In the genomic region with DNA sequence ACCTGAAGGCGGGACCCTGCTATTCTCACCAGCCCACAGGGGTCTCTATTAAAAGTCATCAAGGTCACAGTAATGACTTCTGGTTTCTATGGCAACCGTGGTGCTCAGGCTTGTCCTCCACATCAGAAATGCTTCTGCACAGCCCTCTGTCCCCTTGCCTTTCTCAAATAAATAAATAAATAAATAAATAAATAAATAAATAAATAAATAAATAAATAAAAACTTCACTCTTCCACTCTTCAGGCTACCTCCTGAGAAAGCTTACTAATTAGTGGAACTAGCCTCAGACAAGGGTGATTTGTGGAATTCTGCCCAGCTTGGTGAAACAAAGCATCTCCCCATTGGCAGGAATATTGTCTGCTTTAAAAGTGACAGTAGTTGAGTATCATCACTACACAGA, we compare ENCODE assay signal across 37 cellular contexts. TPM values are rescaled to one million over a fixed set of nuclear protein-coding genes. Genes with fewer than 3 reads are reported as not detected.
"Had no signal": no experiment of that assay in that cellular context is flagged by ENCODE, and none has a peak within 500 bp of the region (broad histone marks: within the 10 kb centered on the region; RNA-seq: fewer than 3 reads in every experiment).

No MANE protein-coding gene starts in this region.

- DNase-seq: activated CD4-positive, alpha-beta memory T cell treated with anti-CD3 and anti-CD28 coated beads, Interleukin-2, amount 10 ng/mL, durations not matched to agents 7 days and 5 days; activated CD4-positive, alpha-beta T cell treated with anti-CD3 and anti-CD28 coated beads for 1 hour; activated CD4-positive, alpha-beta T cell treated with anti-CD3 and anti-CD28 coated beads for 36 hours; activated CD4-positive, alpha-beta T cell treated with anti-CD3 and anti-CD28 coated beads for 48 hours; activated CD4-positive, alpha-beta T cell treated with anti-CD3 and anti-CD28 coated beads, Interleukin-2, amount 10 ng/mL, durations not matched to agents 7 days and 5 days; activated CD4-positive, alpha-beta T cell treated with anti-CD3 and anti-CD28 coated beads, Interleukin-2, amount 50 U/mL, for 48 hours; activated CD4-positive, CD25-positive, alpha-beta regulatory T cell; activated CD8-positive, alpha-beta memory T cell treated with anti-CD3 and anti-CD28 coated beads for 24 hours; activated CD8-positive, alpha-beta memory T cell treated with anti-CD3 and anti-CD28 coated beads, Interleukin-2, amount 10 ng/mL, durations not matched to agents 7 days and 5 days; activated CD8-positive, alpha-beta memory T cell treated with anti-CD3 and anti-CD28 coated beads, Interleukin-2, amount 50 U/mL, for 48 hours; activated CD8-positive, alpha-beta T cell treated with anti-CD3 and anti-CD28 coated beads, Interleukin-2, amount 10 ng/mL, durations not matched to agents 7 days and 5 days; activated effector memory CD4-positive, alpha-beta T cell treated with Interleukin-2 at 50 U/mL for 16 hours; activated gamma-delta T cell; activated naive CD4-positive, alpha-beta T cell treated with anti-CD3 and anti-CD28 coated beads, Interleukin-2, amount 10 ng/mL, durations not matched to agents 7 days and 5 days; activated naive CD4-positive, alpha-beta T cell treated with Interleukin-2 at 50 U/mL for 16 hours; activated naive CD8-positive, alpha-beta T cell treated with anti-CD3 and anti-CD28 coated beads, Interleukin-2, amount 10 ng/mL, durations not matched to agents 7 days and 5 days; activated naive CD8-positive, alpha-beta T cell treated with anti-CD3 and anti-CD28 coated beads, Interleukin-2, amount 50 U/mL, for 24 hours; activated T-cell treated with anti-CD3 and anti-CD28 coated beads, Interleukin-2, amount 50 U/mL, for 24 hours; activated T-cell treated with anti-CD3 and anti-CD28 coated beads, Interleukin-2, amount 50 U/mL, for 48 hours; amygdala; anterior cingulate cortex; body of pancreas; brain microvascular endothelial cell; central memory CD4-positive, alpha-beta T cell; T-helper 1 cell; T-helper 2 cell; T-helper 9 cell had no signal

- H3K27me3 ChIP-seq: ascending aorta, body of pancreas, brain microvascular endothelial cell had no signal

- H3K36me3 ChIP-seq: ascending aorta, brain microvascular endothelial cell, breast epithelium had no signal

- H3K4me3 Mint-ChIP-seq: activated CD4-positive, alpha-beta memory T cell treated with anti-CD3 and anti-CD28 coated beads, Interleukin-2, amount 10 ng/mL, durations not matched to agents 7 days and 5 days; activated CD4-positive, alpha-beta T cell treated with anti-CD3 and anti-CD28 coated beads for 36 hours; activated CD4-positive, alpha-beta T cell treated with anti-CD3 and anti-CD28 coated beads, Interleukin-2, amount 10 ng/mL, durations not matched to agents 7 days and 5 days; activated CD8-positive, alpha-beta memory T cell treated with anti-CD3 and anti-CD28 coated beads, Interleukin-2, amount 10 ng/mL, durations not matched to agents 7 days and 5 days; activated CD8-positive, alpha-beta T cell treated with anti-CD3 and anti-CD28 coated beads, Interleukin-2, amount 10 ng/mL, durations not matched to agents 7 days and 5 days; activated naive CD4-positive, alpha-beta T cell treated with anti-CD3 and anti-CD28 coated beads, Interleukin-2, amount 10 ng/mL, durations not matched to agents 7 days and 5 days; activated naive CD4-positive, alpha-beta T cell treated with anti-CD3 and anti-CD28 coated beads, Interleukin-2, amount 50 U/mL, for 24 hours; activated naive CD8-positive, alpha-beta T cell; activated naive CD8-positive, alpha-beta T cell treated with anti-CD3 and anti-CD28 coated beads, Interleukin-2, amount 10 ng/mL, durations not matched to agents 7 days and 5 days; activated naive CD8-positive, alpha-beta T cell treated with anti-CD3 and anti-CD28 coated beads, Interleukin-2, amount 50 U/mL, for 24 hours; activated T-cell treated with anti-CD3 and anti-CD28 coated beads, Interleukin-2, amount 50 U/mL, for 24 hours; T-helper 1 cell treated with Interleukin-12 subunit alpha and Interleukin-12 subunit beta and Interleukin-4 antibody, amounts not matched to agents 30 μg/mL and 1 μg/mL, for 36 hours; T-helper 2 cell treated with Interferon-gamma antibody and Interleukin-4, amounts not matched to agents 5 μg/mL and 100 μg/mL, for 36 hours; WTC11 had no signal

- H3K27ac Mint-ChIP-seq: activated CD4-positive, alpha-beta memory T cell treated with anti-CD3 and anti-CD28 coated beads, Interleukin-2, amount 10 ng/mL, durations not matched to agents 7 days and 5 days; activated CD4-positive, alpha-beta T cell treated with anti-CD3 and anti-CD28 coated beads for 36 hours; activated CD4-positive, alpha-beta T cell treated with anti-CD3 and anti-CD28 coated beads, Interleukin-2, amount 10 ng/mL, durations not matched to agents 7 days and 5 days; activated CD8-positive, alpha-beta memory T cell treated with anti-CD3 and anti-CD28 coated beads, Interleukin-2, amount 10 ng/mL, durations not matched to agents 7 days and 5 days; activated CD8-positive, alpha-beta T cell treated with anti-CD3 and anti-CD28 coated beads, Interleukin-2, amount 10 ng/mL, durations not matched to agents 7 days and 5 days; activated naive CD4-positive, alpha-beta T cell treated with anti-CD3 and anti-CD28 coated beads, Interleukin-2, amount 10 ng/mL, durations not matched to agents 7 days and 5 days; activated naive CD4-positive, alpha-beta T cell treated with anti-CD3 and anti-CD28 coated beads, Interleukin-2, amount 50 U/mL, for 24 hours; activated naive CD8-positive, alpha-beta T cell; activated naive CD8-positive, alpha-beta T cell treated with anti-CD3 and anti-CD28 coated beads, Interleukin-2, amount 10 ng/mL, durations not matched to agents 7 days and 5 days; activated naive CD8-positive, alpha-beta T cell treated with anti-CD3 and anti-CD28 coated beads, Interleukin-2, amount 50 U/mL, for 24 hours; activated T-cell treated with anti-CD3 and anti-CD28 coated beads, Interleukin-2, amount 50 U/mL, for 24 hours; activated T-helper 2 cell treated with anti-CD3 and anti-CD28 coated beads, Interferon-gamma antibody, Interleukin-2, Interleukin-4, amounts not matched to agents 10 μg/mL and 5 μg/mL and 100 μg/mL, durations not matched to agents 14 hours and 24 hours and 36 hours; T-helper 1 cell treated with Interleukin-12 subunit alpha and Interleukin-12 subunit beta and Interleukin-4 antibody, amounts not matched to agents 30 μg/mL and 1 μg/mL, for 36 hours; T-helper 2 cell treated with Interferon-gamma antibody and Interleukin-4, amounts not matched to agents 5 μg/mL and 100 μg/mL, for 36 hours; WTC11 had no signal

- H3K9me3 ChIP-seq: ascending aorta, body of pancreas, breast epithelium had no signal

- H3K4me1 Mint-ChIP-seq: activated CD4-positive, alpha-beta memory T cell treated with anti-CD3 and anti-CD28 coated beads, Interleukin-2, amount 10 ng/mL, durations not matched to agents 7 days and 5 days; activated CD4-positive, alpha-beta T cell treated with anti-CD3 and anti-CD28 coated beads for 36 hours; activated CD4-positive, alpha-beta T cell treated with anti-CD3 and anti-CD28 coated beads, Interleukin-2, amount 10 ng/mL, durations not matched to agents 7 days and 5 days; activated CD8-positive, alpha-beta memory T cell treated with anti-CD3 and anti-CD28 coated beads, Interleukin-2, amount 10 ng/mL, durations not matched to agents 7 days and 5 days; activated naive CD4-positive, alpha-beta T cell treated with anti-CD3 and anti-CD28 coated beads, Interleukin-2, amount 10 ng/mL, durations not matched to agents 7 days and 5 days; activated naive CD4-positive, alpha-beta T cell treated with anti-CD3 and anti-CD28 coated beads, Interleukin-2, amount 50 U/mL, for 24 hours; activated naive CD8-positive, alpha-beta T cell treated with anti-CD3 and anti-CD28 coated beads, Interleukin-2, amount 10 ng/mL, durations not matched to agents 7 days and 5 days; activated naive CD8-positive, alpha-beta T cell treated with anti-CD3 and anti-CD28 coated beads, Interleukin-2, amount 50 U/mL, for 24 hours; WTC11 had no signal

- FAIRE-seq: TTC549 had no signal

- H3K27me3 Mint-ChIP-seq: activated CD4-positive, alpha-beta memory T cell treated with anti-CD3 and anti-CD28 coated beads, Interleukin-2, amount 10 ng/mL, durations not matched to agents 7 days and 5 days; activated CD4-positive, alpha-beta T cell treated with anti-CD3 and anti-CD28 coated beads for 36 hours; activated CD4-positive, alpha-beta T cell treated with anti-CD3 and anti-CD28 coated beads, Interleukin-2, amount 10 ng/mL, durations not matched to agents 7 days and 5 days; activated CD8-positive, alpha-beta memory T cell treated with anti-CD3 and anti-CD28 coated beads, Interleukin-2, amount 10 ng/mL, durations not matched to agents 7 days and 5 days; activated naive CD4-positive, alpha-beta T cell treated with anti-CD3 and anti-CD28 coated beads, Interleukin-2, amount 10 ng/mL, durations not matched to agents 7 days and 5 days; activated naive CD4-positive, alpha-beta T cell treated with anti-CD3 and anti-CD28 coated beads, Interleukin-2, amount 50 U/mL, for 24 hours; activated naive CD8-positive, alpha-beta T cell; activated naive CD8-positive, alpha-beta T cell treated with anti-CD3 and anti-CD28 coated beads, Interleukin-2, amount 10 ng/mL, durations not matched to agents 7 days and 5 days; activated naive CD8-positive, alpha-beta T cell treated with anti-CD3 and anti-CD28 coated beads, Interleukin-2, amount 50 U/mL, for 24 hours had no signal

- H3K4me3 ChIP-seq: ascending aorta, body of pancreas, breast epithelium had no signal

- H3K36me3 Mint-ChIP-seq: activated CD8-positive, alpha-beta memory T cell treated with anti-CD3 and anti-CD28 coated beads, Interleukin-2, amount 10 ng/mL, durations not matched to agents 7 days and 5 days; activated naive CD4-positive, alpha-beta T cell treated with anti-CD3 and anti-CD28 coated beads, Interleukin-2, amount 10 ng/mL, durations not matched to agents 7 days and 5 days; activated naive CD4-positive, alpha-beta T cell treated with anti-CD3 and anti-CD28 coated beads, Interleukin-2, amount 50 U/mL, for 24 hours; activated naive CD8-positive, alpha-beta T cell; activated naive CD8-positive, alpha-beta T cell treated with anti-CD3 and anti-CD28 coated beads, Interleukin-2, amount 10 ng/mL, durations not matched to agents 7 days and 5 days; WTC11 had no signal

- H3K9me3 Mint-ChIP-seq: activated CD4-positive, alpha-beta memory T cell treated with anti-CD3 and anti-CD28 coated beads, Interleukin-2, amount 10 ng/mL, durations not matched to agents 7 days and 5 days; activated CD4-positive, alpha-beta T cell treated with anti-CD3 and anti-CD28 coated beads, Interleukin-2, amount 10 ng/mL, durations not matched to agents 7 days and 5 days; activated naive CD4-positive, alpha-beta T cell treated with anti-CD3 and anti-CD28 coated beads, Interleukin-2, amount 10 ng/mL, durations not matched to agents 7 days and 5 days; activated naive CD4-positive, alpha-beta T cell treated with anti-CD3 and anti-CD28 coated beads, Interleukin-2, amount 50 U/mL, for 24 hours; activated naive CD8-positive, alpha-beta T cell treated with anti-CD3 and anti-CD28 coated beads, Interleukin-2, amount 10 ng/mL, durations not matched to agents 7 days and 5 days; activated naive CD8-positive, alpha-beta T cell treated with anti-CD3 and anti-CD28 coated beads, Interleukin-2, amount 50 U/mL, for 24 hours; activated T-cell treated with anti-CD3 and anti-CD28 coated beads, Interleukin-2, amount 50 U/mL, for 24 hours; activated T-helper 2 cell treated with anti-CD3 and anti-CD28 coated beads, Interferon-gamma antibody, Interleukin-2, Interleukin-4, amounts not matched to agents 10 μg/mL and 5 μg/mL and 100 μg/mL, durations not matched to agents 14 hours and 24 hours and 36 hours; T-helper 1 cell treated with Interleukin-12 subunit alpha and Interleukin-12 subunit beta and Interleukin-4 antibody, amounts not matched to agents 30 μg/mL and 1 μg/mL, for 36 hours; T-helper 2 cell treated with Interferon-gamma antibody and Interleukin-4, amounts not matched to agents 5 μg/mL and 100 μg/mL, for 36 hours; WTC11 had no signal

- H3K4me1 ChIP-seq: ascending aorta, body of pancreas, breast epithelium had no signal

- H3K27ac ChIP-seq: ascending aorta, body of pancreas, brain microvascular endothelial cell, breast epithelium, VCaP had no signal

RNA-seq across cellular contexts. Expression of a gene that starts 5.5 kb away (rescaled TPM):
- total RNA-seq: activated CD8-positive, alpha-beta T cell treated with anti-CD3 and anti-CD28 coated beads, Interleukin-2, amount 10 ng/mL, durations not matched to agents 7 days and 5 days; activated T-helper 2 cell treated with anti-CD3 and anti-CD28 coated beads, Interferon-gamma antibody, Interleukin-2, Interleukin-4, amounts not matched to agents 10 μg/mL and 5 μg/mL and 100 μg/mL, durations not matched to agents 14 hours and 24 hours and 36 hours had no signal
